Comparison of ENCODE assay signal across 21 cellular contexts in the genomic region with DNA sequence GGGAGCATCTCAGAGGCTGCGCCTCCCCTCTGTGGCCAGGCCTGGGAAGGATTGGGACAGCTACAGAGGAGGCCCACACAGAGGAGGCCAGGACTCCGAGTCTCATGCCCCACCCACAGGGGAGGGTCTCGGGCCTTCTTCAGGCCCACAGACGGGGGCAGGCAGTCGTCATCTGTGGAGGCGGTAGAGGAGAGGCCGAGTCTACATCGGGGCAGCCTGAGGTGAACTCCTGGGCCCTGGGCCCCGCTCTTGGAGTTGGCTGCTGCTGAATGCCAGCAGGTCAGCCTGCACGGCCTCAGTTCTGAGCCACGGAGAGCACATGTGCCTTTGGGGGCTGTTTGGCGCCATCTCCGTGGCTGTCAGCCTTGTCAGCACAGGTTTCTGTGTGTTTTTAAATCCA. TPM values are rescaled to one million over a fixed set of nuclear protein-coding genes. Genes with fewer than 3 reads are reported as not detected.
DNase-seq lines count a peak whose midpoint lies in the region; TF ChIP-seq lines count a peak whose summit lies in the region.
"Had no signal": no experiment of that assay in that cellular context is flagged by ENCODE, and none has a peak within 500 bp of the region (broad histone marks: within the 10 kb centered on the region; RNA-seq: fewer than 3 reads in every experiment).

No MANE protein-coding gene starts in this region.

- H3K4me1 Mint-ChIP-seq in T-helper 1 cell treated with Interleukin-12 subunit alpha and Interleukin-12 subunit beta and Interleukin-4 antibody, amounts not matched to agents 30 μg/mL and 1 μg/mL, for 36 hours (ENCODE audit: low read depth), result no peaks in the 10 kb centered on the region
- H3K4me1 Mint-ChIP-seq in endodermal cell, result no peaks in the 10 kb centered on the region
- H3K4me1 Mint-ChIP-seq in activated T-helper 2 cell treated with anti-CD3 and anti-CD28 coated beads, Interferon-gamma antibody, Interleukin-2, Interleukin-4, amounts not matched to agents 10 μg/mL and 5 μg/mL and 100 μg/mL, durations not matched to agents 14 hours and 24 hours and 36 hours (ENCODE audit: low read depth), result no peaks in the 10 kb centered on the region

- H3K27ac Mint-ChIP-seq in T-helper 1 cell treated with Interleukin-12 subunit alpha and Interleukin-12 subunit beta and Interleukin-4 antibody, amounts not matched to agents 30 μg/mL and 1 μg/mL, for 36 hours, result peak overlapping the region; percentile 39
- H3K27ac Mint-ChIP-seq in endodermal cell, result peak overlapping the region; percentile 48
- H3K27ac Mint-ChIP-seq in activated T-helper 2 cell treated with anti-CD3 and anti-CD28 coated beads, Interferon-gamma antibody, Interleukin-2, Interleukin-4, amounts not matched to agents 10 μg/mL and 5 μg/mL and 100 μg/mL, durations not matched to agents 14 hours and 24 hours and 36 hours, result no peak overlapping the region
- H3K27ac Mint-ChIP-seq: CD8-positive, alpha-beta T cell had no signal

- H3K36me3 ChIP-seq in HEK293 (ENCODE audit: control insufficient read depth in 2 of 2, insufficient read depth in 1 of 2, low read length in 2 of 2) (peaks cover 0 to 83% of the 10 kb centered on the region in 2 experiments; a peak in 1 of 3 replicates), endodermal cell (ENCODE audit: control insufficient read depth, insufficient read depth, low read length) (peaks cover 26% of the 10 kb centered on the region), sigmoid colon (peaks cover 7 to 91% (median 38%) of the 10 kb centered on the region in 4 donors)

- H3K4me1 ChIP-seq in HEK293 (ENCODE audit: control insufficient read depth, insufficient read depth, low read length) (no peaks in the 10 kb centered on the region), endodermal cell (ENCODE audit: control insufficient read depth, insufficient read depth, low read length) (no peaks in the 10 kb centered on the region), sigmoid colon (peaks cover 0 to 13% (median 4%) of the 10 kb centered on the region in 4 donors)

- TF ChIP-seq EP300 in sigmoid colon (IDR thresholded peaks at IDR 0.05), result no peak

- H3K27ac ChIP-seq in HEK293 (ENCODE audit: extremely low read depth, low read depth, low read length) (no peak overlapping the region), endodermal cell (ENCODE audit: low read depth, low read length) (no peak overlapping the region), sigmoid colon (no peak overlapping the region)
- H3K27ac ChIP-seq: 22Rv1 had no signal

- no peak overlapping the region for H3K9ac ChIP-seq in endodermal cell (ENCODE audit: extremely low read depth, low read length, poor library complexity, severe bottlenecking)

- intact Hi-C loops in sigmoid colon (cut with DNase I), result no loop called here
- intact Hi-C loops in activated T-helper 2 cell treated with anti-CD3 and anti-CD28 coated beads, Interferon-gamma antibody, Interleukin-2, Interleukin-4, amounts not matched to agents 10 μg/mL and 5 μg/mL and 100 μg/mL, durations not matched to agents 14 hours and 24 hours and 36 hours (cut with micrococcal nuclease), result no loop called here

- no peak for TF ChIP-seq POLR2A in sigmoid colon (IDR thresholded peaks at IDR 0.05)

- H3K9me3 Mint-ChIP-seq in T-helper 1 cell treated with Interleukin-12 subunit alpha and Interleukin-12 subunit beta and Interleukin-4 antibody, amounts not matched to agents 30 μg/mL and 1 μg/mL, for 36 hours, result no peaks in the 10 kb centered on the region
- H3K9me3 Mint-ChIP-seq in endodermal cell, result no peaks in the 10 kb centered on the region
- H3K9me3 Mint-ChIP-seq in activated T-helper 2 cell treated with anti-CD3 and anti-CD28 coated beads, Interferon-gamma antibody, Interleukin-2, Interleukin-4, amounts not matched to agents 10 μg/mL and 5 μg/mL and 100 μg/mL, durations not matched to agents 14 hours and 24 hours and 36 hours, result no peaks in the 10 kb centered on the region
- H3K9me3 Mint-ChIP-seq: CD8-positive, alpha-beta T cell had no signal

- H3K27me3 Mint-ChIP-seq in T-helper 1 cell treated with Interleukin-12 subunit alpha and Interleukin-12 subunit beta and Interleukin-4 antibody, amounts not matched to agents 30 μg/mL and 1 μg/mL, for 36 hours (ENCODE audit: low read depth), result no peaks in the 10 kb centered on the region
- no peaks in the 10 kb centered on the region for H3K27me3 Mint-ChIP-seq in endodermal cell (ENCODE audit: insufficient read depth)
- no peaks in the 10 kb centered on the region for H3K27me3 Mint-ChIP-seq in activated T-helper 2 cell treated with anti-CD3 and anti-CD28 coated beads, Interferon-gamma antibody, Interleukin-2, Interleukin-4, amounts not matched to agents 10 μg/mL and 5 μg/mL and 100 μg/mL, durations not matched to agents 14 hours and 24 hours and 36 hours (ENCODE audit: low read depth)

- H3K9me3 ChIP-seq in HEK293 (ENCODE audit: control insufficient read depth, insufficient read depth, low read depth, low read length), result no peaks in the 10 kb centered on the region
- no peaks in the 10 kb centered on the region for H3K9me3 ChIP-seq in endodermal cell (ENCODE audit: control insufficient read depth, low read length)
- no peaks in the 10 kb centered on the region for H3K9me3 ChIP-seq in sigmoid colon
- H3K9me3 ChIP-seq: BLaER1 treated with 17β-estradiol and CSF1 and Interleukin-3, amounts not matched to agents 10 nM and 100 nM; MG63 had no signal

- no peak overlapping the region for H3K4me3 ChIP-seq in HEK293 (ENCODE audit: low read depth, low read length)
- no peak overlapping the region for H3K4me3 ChIP-seq in endodermal cell (ENCODE audit: low read length)
- H3K4me3 ChIP-seq in sigmoid colon, result no peak overlapping the region
- H3K4me3 ChIP-seq: BLaER1 treated with 17β-estradiol and CSF1 and Interleukin-3, amounts not matched to agents 10 nM and 100 nM; K562; MG63 had no signal

- H3K36me3 Mint-ChIP-seq in T-helper 1 cell treated with Interleukin-12 subunit alpha and Interleukin-12 subunit beta and Interleukin-4 antibody, amounts not matched to agents 30 μg/mL and 1 μg/mL, for 36 hours (ENCODE audit: low read depth), result peaks cover 6% of the 10 kb centered on the region
- peaks cover 7% of the 10 kb centered on the region for H3K36me3 Mint-ChIP-seq in endodermal cell (ENCODE audit: low read depth)
- H3K36me3 Mint-ChIP-seq in activated T-helper 2 cell treated with anti-CD3 and anti-CD28 coated beads, Interferon-gamma antibody, Interleukin-2, Interleukin-4, amounts not matched to agents 10 μg/mL and 5 μg/mL and 100 μg/mL, durations not matched to agents 14 hours and 24 hours and 36 hours (ENCODE audit: low read depth), result peaks cover 31% of the 10 kb centered on the region

- TF ChIP-seq CTCF in HEK293 (tag by site-specific recombination; IDR thresholded peaks at IDR 0.05), result no peak
- no peak for TF ChIP-seq CTCF in endodermal cell (conservative IDR thresholded peaks at IDR 0.05)
- no peak for TF ChIP-seq CTCF in sigmoid colon (IDR thresholded peaks at IDR 0.05)

- DNase-seq in T-helper 1 cell (no peak), endodermal cell (no peak), sigmoid colon (peak; percentile 61), NK-92 (lab: John Stamatoyannopoulos, UW; ENCODE audit: unreplicated experiment) (no peak), DMS79 (lab: John Stamatoyannopoulos, UW) (no peak)
- no peak for DNase-seq in activated T-helper 2 cell treated with anti-CD3 and anti-CD28 coated beads, Interferon-gamma antibody, Interleukin-2, Interleukin-4, amounts not matched to agents 10 μg/mL and 5 μg/mL and 100 μg/mL, durations not matched to agents 14 hours and 24 hours and 36 hours (ENCODE audit: low spot score)
- DNase-seq: ACHN; CD8-positive, alpha-beta T cell; GDM1; MG63; NCI-H1417; NCI-H1694 treated with DMSO at 0.1 percent for 48 hours; NCI-H446; NCI-H526; OCI-M1; SHP77 treated with DMSO at 0.1 percent for 48 hours had no signal

- no peak overlapping the region for H3K4me3 Mint-ChIP-seq in T-helper 1 cell treated with Interleukin-12 subunit alpha and Interleukin-12 subunit beta and Interleukin-4 antibody, amounts not matched to agents 30 μg/mL and 1 μg/mL, for 36 hours
- H3K4me3 Mint-ChIP-seq in endodermal cell, result no peak overlapping the region
- H3K4me3 Mint-ChIP-seq in activated T-helper 2 cell treated with anti-CD3 and anti-CD28 coated beads, Interferon-gamma antibody, Interleukin-2, Interleukin-4, amounts not matched to agents 10 μg/mL and 5 μg/mL and 100 μg/mL, durations not matched to agents 14 hours and 24 hours and 36 hours (ENCODE audit: low read depth), result no peak overlapping the region
- H3K4me3 Mint-ChIP-seq: CD8-positive, alpha-beta T cell had no signal

- no peaks in the 10 kb centered on the region for H3K27me3 ChIP-seq in endodermal cell (ENCODE audit: control insufficient read depth, insufficient read depth, low read length, poor library complexity, severe bottlenecking)
- H3K27me3 ChIP-seq in sigmoid colon, result no peaks in the 10 kb centered on the region
- H3K27me3 ChIP-seq: BLaER1 treated with 17β-estradiol and CSF1 and Interleukin-3, amounts not matched to agents 10 nM and 100 nM; MG63 had no signal

- 96 to 98% methylated on average over 12 to 13 of the region's 13 CpGs for WGBS in endodermal cell (ENCODE audit: insufficient coverage in 1 of 2, insufficient read length in 1 of 2), 2 experiments
- WGBS in sigmoid colon, 2 donors, result 91 to 93% methylated on average over 13 of the region's 13 CpGs

- CTCF ChIA-PET in HEK293 (lab: Yijun Ruan, JAX), result no interaction called here

- POLR2A ChIA-PET in HEK293 (lab: Yijun Ruan, JAX), result no interaction called here

RNA-seq across cellular contexts. Expression of a gene that starts 8.1 kb away (rescaled TPM):
- total RNA-seq in endodermal cell (10 to 100 TPM; 38.6 to 40.7 TPM), sigmoid colon (10 to 100 TPM; 16.6 to 21.8 (median 18.6) TPM)
- polyA plus RNA-seq in endodermal cell (2013, experiment 1 of 2), result 36.4 TPM
- 33.5 TPM for polyA plus RNA-seq in endodermal cell (2013, experiment 2 of 2)
- 10 to 100 TPM; 53.7 to 75.1 (median 61.9) TPM for polyA plus RNA-seq in sigmoid colon
- 34.1 and 35.5 TPM in 2 replicates for total RNA-seq in activated T-helper 2 cell treated with anti-CD3 and anti-CD28 coated beads, Interferon-gamma antibody, Interleukin-2, Interleukin-4, amounts not matched to agents 10 μg/mL and 5 μg/mL and 100 μg/mL, durations not matched to agents 14 hours and 24 hours and 36 hours

RNA-seq across cellular contexts. Expression of a gene that starts 48.8 kb away (rescaled TPM):
- total RNA-seq in endodermal cell, result 10 to 100 TPM; 32.4 to 41.0 TPM
- 20.9 TPM for polyA plus RNA-seq in endodermal cell (2013, experiment 1 of 2)
- 19.6 TPM for polyA plus RNA-seq in endodermal cell (2013, experiment 2 of 2)
- total RNA-seq in sigmoid colon, result 10 to 100 TPM; 20.3 to 30.7 (median 23.8) TPM
- polyA plus RNA-seq in sigmoid colon, result 10 to 100 TPM in 1 of 3 donors, 1 to 10 TPM in 2; 3.9 to 20.8 (median 9.6) TPM
- total RNA-seq in activated T-helper 2 cell treated with anti-CD3 and anti-CD28 coated beads, Interferon-gamma antibody, Interleukin-2, Interleukin-4, amounts not matched to agents 10 μg/mL and 5 μg/mL and 100 μg/mL, durations not matched to agents 14 hours and 24 hours and 36 hours, result 18.6 and 20.6 TPM in 2 replicates

RNA-seq across cellular contexts. Expression of a gene that starts 49.0 kb away (rescaled TPM):
- total RNA-seq in endodermal cell, result under 1 TPM; 0.35 to 0.64 TPM
- polyA plus RNA-seq in endodermal cell (2013, experiment 1 of 2), result 0.82 TPM
- polyA plus RNA-seq in endodermal cell (2013, experiment 2 of 2), result 1.2 TPM
- total RNA-seq in sigmoid colon, result under 1 TPM; 0.14 to 0.83 (median 0.43) TPM
- polyA plus RNA-seq in sigmoid colon, result 1 to 10 TPM in 1 of 3 donors, under 1 TPM in 2; 0.60 to 1.2 (median 0.73) TPM
- total RNA-seq in activated T-helper 2 cell treated with anti-CD3 and anti-CD28 coated beads, Interferon-gamma antibody, Interleukin-2, Interleukin-4, amounts not matched to agents 10 μg/mL and 5 μg/mL and 100 μg/mL, durations not matched to agents 14 hours and 24 hours and 36 hours, result 0.11 TPM in 1 of 2 replicates, not detected in the other
- total RNA-seq: CD8-positive, alpha-beta T cell; K562 had no signal
